1 cellular context compared by ENCODE assay signal in the genomic region with DNA sequence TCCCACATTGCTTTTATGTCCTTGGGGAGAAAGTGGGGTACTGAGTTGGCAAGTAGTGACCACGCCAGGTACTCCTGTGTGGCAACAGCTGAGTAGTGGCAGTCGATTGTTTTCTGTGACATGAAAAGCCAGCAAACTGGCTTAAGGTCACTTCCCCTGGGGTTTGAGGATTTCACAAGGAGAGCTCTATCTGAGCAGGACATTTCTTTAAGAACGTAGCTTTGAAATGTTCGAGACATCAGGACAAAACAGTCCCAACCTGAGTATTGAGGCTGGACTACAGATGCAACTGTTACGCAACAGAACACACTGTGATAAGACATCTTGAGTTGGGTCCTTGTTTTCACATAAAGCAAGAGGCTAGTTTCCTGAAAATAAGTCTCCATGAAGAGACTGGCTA.
TF ChIP-seq lines count a peak whose summit lies in the region.

No MANE protein-coding gene starts in this region.

TF ChIP-seq in A549, 52 proteins besides CTCF, POLR2A, EP300 and RAD21 (continued from another document):
- TF ChIP-seq, protein P1, sequence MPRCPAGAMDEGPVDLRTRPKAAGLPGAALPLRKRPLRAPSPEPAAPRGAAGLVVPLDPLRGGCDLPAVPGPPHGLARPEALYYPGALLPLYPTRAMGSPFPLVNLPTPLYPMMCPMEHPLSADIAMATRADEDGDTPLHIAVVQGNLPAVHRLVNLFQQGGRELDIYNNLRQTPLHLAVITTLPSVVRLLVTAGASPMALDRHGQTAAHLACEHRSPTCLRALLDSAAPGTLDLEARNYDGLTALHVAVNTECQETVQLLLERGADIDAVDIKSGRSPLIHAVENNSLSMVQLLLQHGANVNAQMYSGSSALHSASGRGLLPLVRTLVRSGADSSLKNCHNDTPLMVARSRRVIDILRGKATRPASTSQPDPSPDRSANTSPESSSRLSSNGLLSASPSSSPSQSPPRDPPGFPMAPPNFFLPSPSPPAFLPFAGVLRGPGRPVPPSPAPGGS (IDR thresholded peaks at IDR 0.05): no peak
- TF ChIP-seq MAZ (IDR thresholded peaks at IDR 0.05; ENCODE audit: borderline replicate concordance, low read depth, low read length): no peak
- no peak for TF ChIP-seq ZC3H11A (IDR thresholded peaks at IDR 0.05)
